11 cellular contexts compared by ENCODE assay signal in genomic region chr6:37052027-37052628, GRCh38. TPM values are rescaled to one million over a fixed set of nuclear protein-coding genes. Genes with fewer than 3 reads are reported as not detected.
DNase-seq lines count a peak whose midpoint lies in the region; ATAC-seq, FAIRE-seq and TF ChIP-seq lines count a peak whose summit lies in the region.
"Had no signal": no experiment of that assay in that cellular context is flagged by ENCODE, and none has a peak within 500 bp of the region (broad histone marks: within the 10 kb centered on the region; RNA-seq: fewer than 3 reads in every experiment).

No MANE protein-coding gene starts in this region.

- H3K27me3 Mint-ChIP-seq in activated CD4-positive, alpha-beta T cell treated with anti-CD3 and anti-CD28 coated beads, Interleukin-2, amount 10 ng/mL, durations not matched to agents 24 days and 14 days, result no peaks in the 10 kb centered on the region
- H3K27me3 Mint-ChIP-seq in activated naive CD8-positive, alpha-beta T cell treated with anti-CD3 and anti-CD28 coated beads, Interleukin-2, amount 10 ng/mL, durations not matched to agents 7 days and 5 days, result no peaks in the 10 kb centered on the region

- peaks cover 5% of the 10 kb centered on the region for H3K9me3 Mint-ChIP-seq in activated CD4-positive, alpha-beta T cell treated with anti-CD3 and anti-CD28 coated beads, Interleukin-2, amount 10 ng/mL, durations not matched to agents 24 days and 14 days
- H3K9me3 Mint-ChIP-seq in activated naive CD8-positive, alpha-beta T cell treated with anti-CD3 and anti-CD28 coated beads, Interleukin-2, amount 10 ng/mL, durations not matched to agents 7 days and 5 days, result no peaks in the 10 kb centered on the region

- whole genome bisulfite sequencing in psoas muscle, 3 donors, result 67 to 71% (median 68%) methylated on average over 9 of the region's 9 CpGs

- H3K27ac Mint-ChIP-seq in activated CD4-positive, alpha-beta T cell treated with anti-CD3 and anti-CD28 coated beads, Interleukin-2, amount 10 ng/mL, durations not matched to agents 24 days and 14 days, result peak overlapping the region; percentile 98
- peak overlapping the region; percentile 94 for H3K27ac Mint-ChIP-seq in activated naive CD8-positive, alpha-beta T cell treated with anti-CD3 and anti-CD28 coated beads, Interleukin-2, amount 10 ng/mL, durations not matched to agents 7 days and 5 days

- intact Hi-C loops in activated CD4-positive, alpha-beta T cell treated with anti-CD3 and anti-CD28 coated beads, Interleukin-2, amount 10 ng/mL, durations not matched to agents 24 days and 14 days (cut with micrococcal nuclease), result no loop called here
- intact Hi-C loops in psoas muscle (cut with DNase I) (loop anchor here (5.0 kb wide), 2 partner anchors 50 to 80 kb away; no protein-coding TSS in a partner anchor), upper lobe of right lung (cut with DNase I) (no loop called here)

- TF ChIP-seq CTCF in psoas muscle (IDR thresholded peaks at IDR 0.05), result no peak
- no peak for TF ChIP-seq CTCF in upper lobe of right lung (IDR thresholded peaks at IDR 0.05)

- H3K4me1 ChIP-seq in psoas muscle, result peaks cover 11% of the 10 kb centered on the region
- peaks cover 33% of the 10 kb centered on the region for H3K4me1 ChIP-seq in upper lobe of right lung

- H3K36me3 Mint-ChIP-seq in activated CD4-positive, alpha-beta T cell treated with anti-CD3 and anti-CD28 coated beads, Interleukin-2, amount 10 ng/mL, durations not matched to agents 24 days and 14 days (ENCODE audit: low read depth), result peaks cover 2% of the 10 kb centered on the region
- H3K36me3 Mint-ChIP-seq in activated naive CD8-positive, alpha-beta T cell treated with anti-CD3 and anti-CD28 coated beads, Interleukin-2, amount 10 ng/mL, durations not matched to agents 7 days and 5 days, result peaks cover 7% of the 10 kb centered on the region

- H3K9me3 ChIP-seq in psoas muscle (no peaks in the 10 kb centered on the region), upper lobe of right lung (no peaks in the 10 kb centered on the region)
- H3K9me3 ChIP-seq: pancreas had no signal

- H3K36me3 ChIP-seq in psoas muscle (ENCODE audit: insufficient read depth in 1 of 2, low read depth in 1 of 2) (no peaks in the 10 kb centered on the region), upper lobe of right lung (no peaks in the 10 kb centered on the region)
- H3K36me3 ChIP-seq: pancreas had no signal

- peak; percentile 27 for ATAC-seq in activated naive CD8-positive, alpha-beta T cell treated with anti-CD3 and anti-CD28 coated beads, Interleukin-2, amount 10 ng/mL, durations not matched to agents 7 days and 5 days (ENCODE audit: low read depth)
- ATAC-seq in psoas muscle, result peak; percentile 5 to 36 (median 6)
- ATAC-seq in upper lobe of right lung, result no peak

- peak overlapping the region; percentile 88 for H3K4me3 Mint-ChIP-seq in activated CD4-positive, alpha-beta T cell treated with anti-CD3 and anti-CD28 coated beads, Interleukin-2, amount 10 ng/mL, durations not matched to agents 24 days and 14 days
- peak overlapping the region; percentile 83 for H3K4me3 Mint-ChIP-seq in activated naive CD8-positive, alpha-beta T cell treated with anti-CD3 and anti-CD28 coated beads, Interleukin-2, amount 10 ng/mL, durations not matched to agents 7 days and 5 days

- H3K27ac ChIP-seq in psoas muscle (peak overlapping the region; percentile 51), upper lobe of right lung (no peak overlapping the region)
- H3K27ac ChIP-seq: pancreas had no signal

- DNase-seq in activated CD4-positive, alpha-beta T cell treated with anti-CD3 and anti-CD28 coated beads, Interleukin-2, amount 10 ng/mL, durations not matched to agents 24 days and 14 days, result peak; percentile 72
- DNase-seq in activated CD4-positive, alpha-beta T cell treated with anti-CD3 and anti-CD28 coated beads for 1 hour, result no peak
- DNase-seq in NCI-H510A (lab: John Stamatoyannopoulos, UW) (peak; percentile 56), psoas muscle (no peak), urothelium cell line (ENCODE audit: low spot score) (no peak), upper lobe of right lung (no peak), HK-2 (ENCODE audit: unreplicated experiment) (no peak)
- DNase-seq in activated naive CD8-positive, alpha-beta T cell treated with anti-CD3 and anti-CD28 coated beads, Interleukin-2, amount 10 ng/mL, durations not matched to agents 7 days and 5 days, result no peak

- peaks cover 51% of the 10 kb centered on the region for H3K4me1 Mint-ChIP-seq in activated CD4-positive, alpha-beta T cell treated with anti-CD3 and anti-CD28 coated beads, Interleukin-2, amount 10 ng/mL, durations not matched to agents 24 days and 14 days
- H3K4me1 Mint-ChIP-seq in activated naive CD8-positive, alpha-beta T cell treated with anti-CD3 and anti-CD28 coated beads, Interleukin-2, amount 10 ng/mL, durations not matched to agents 7 days and 5 days, result peaks cover 62% of the 10 kb centered on the region

- POLR2A ChIA-PET in activated naive CD8-positive, alpha-beta T cell treated with anti-CD3 and anti-CD28 coated beads, Interleukin-2, amount 10 ng/mL, durations not matched to agents 7 days and 5 days (lab: Charles Lee), result interaction anchor here (0.6 to 11.3 kb wide), 12 partner anchors 12 to 155 kb away, joined by 3 to 580 read pairs (median 11); partner anchors contain the start of gene PIM1

- H3K4me3 ChIP-seq in psoas muscle (no peak overlapping the region), upper lobe of right lung (no peak overlapping the region)
- H3K4me3 ChIP-seq: pancreas had no signal

- FAIRE-seq in urothelium cell line (lab: Jason Lieb, UNC), result no peak
- FAIRE-seq: kidney, pancreas had no signal

- H3K27me3 ChIP-seq in psoas muscle (ENCODE audit: insufficient read depth in 3 of 3, low read length in 2 of 3), result no peaks in the 10 kb centered on the region
- no peaks in the 10 kb centered on the region for H3K27me3 ChIP-seq in upper lobe of right lung
- H3K27me3 ChIP-seq: pancreas had no signal

RNA-seq across cellular contexts. Expression of gene FGD2, which starts 46.7 kb away (rescaled TPM):
- 0.57 and 0.58 TPM in 2 replicates for total RNA-seq in activated CD4-positive, alpha-beta T cell treated with anti-CD3 and anti-CD28 coated beads, Interleukin-2, amount 10 ng/mL, durations not matched to agents 24 days and 14 days
- total RNA-seq in activated naive CD8-positive, alpha-beta T cell treated with anti-CD3 and anti-CD28 coated beads, Interleukin-2, amount 10 ng/mL, durations not matched to agents 7 days and 5 days, result 10 to 100 TPM in 1 of 2 experiments, 1 to 10 TPM in 1; 9.8 to 12.4 TPM
- 1 to 10 TPM; 1.7 to 4.2 (median 3.1) TPM for total RNA-seq in psoas muscle
- polyA plus RNA-seq in psoas muscle, result 1 to 10 TPM in 1 of 3 donors, under 1 TPM in 2; 0.75 to 1.5 (median 0.92) TPM
- 56.9 TPM for total RNA-seq in upper lobe of right lung
- polyA plus RNA-seq: BJ had no signal

Comparison
In these comparisons a context has a peak if more than half of its experiments do, and no peak if none do; other contexts are left out.
1. DNase-seq: peak in activated CD4-positive, alpha-beta T cell treated with anti-CD3 and anti-CD28 coated beads, Interleukin-2, amount 10 ng/mL, durations not matched to agents 24 days and 14 days (single experiment) and NCI-H510A (single experiment); none in activated CD4-positive, alpha-beta T cell treated with anti-CD3 and anti-CD28 coated beads for 1 hour (single experiment), activated naive CD8-positive, alpha-beta T cell treated with anti-CD3 and anti-CD28 coated beads, Interleukin-2, amount 10 ng/mL, durations not matched to agents 7 days and 5 days (single experiment), psoas muscle (0 of 2), urothelium cell line (single experiment), upper lobe of right lung (single experiment) and HK-2 (single experiment).
2. intact Hi-C loops: an anchor here in psoas muscle (5.0 kb wide); none called in activated CD4-positive, alpha-beta T cell treated with anti-CD3 and anti-CD28 coated beads, Interleukin-2, amount 10 ng/mL, durations not matched to agents 24 days and 14 days and upper lobe of right lung.